In genomic region chr1:146278346-146278745, GRCh38 we compare ENCODE assay signal across 8 cellular contexts. TPM values are rescaled to one million over a fixed set of nuclear protein-coding genes. Genes with fewer than 3 reads are reported as not detected.
DNase-seq lines count a peak whose midpoint lies in the region; ATAC-seq and TF ChIP-seq lines count a peak whose summit lies in the region.
"Not testable (repeated sequence)": the region's sequence is repeated elsewhere in the genome, so short reads cannot be mapped to it uniquely, and the experiment has no call there.

No MANE protein-coding gene starts in this region.

- dilution Hi-C loops in IMR-90 (cut with HindIII; ENCODE audit: low sequenced_read_pairs, unreplicated experiment): not testable (repeated sequence)

- CTCF ChIA-PET in IMR-90 (lab: Yijun Ruan, JAX): not testable (repeated sequence)

- H2BK120ac ChIP-seq in IMR-90 (ENCODE audit: low read depth, low read length): not testable (repeated sequence)

- TF ChIP-seq POLR2A in IMR-90 (IDR thresholded peaks at IDR 0.05; ENCODE audit: low read depth, low read length): not testable (repeated sequence)

- not testable (repeated sequence) for H2AK5ac ChIP-seq in IMR-90 (ENCODE audit: low read depth, low read length)

- not testable (repeated sequence) for H2BK15ac ChIP-seq in IMR-90 (ENCODE audit: low read depth, low read length)

- BruUV-seq in IMR-90 (replicated peaks; lab: Mats Ljungman, UMichigan): not testable (repeated sequence)

- not testable (repeated sequence) for H3K23ac ChIP-seq in IMR-90 (ENCODE audit: low read depth, low read length)

- H3K4me2 ChIP-seq in IMR-90 (ENCODE audit: low read depth, low read length): not testable (repeated sequence)

- POLR2A ChIA-PET in IMR-90 (lab: Charles Lee; ENCODE audit: unreplicated experiment): not testable (repeated sequence)

- not testable (repeated sequence) for H3K4me3 ChIP-seq in IMR-90 (ENCODE audit: insufficient read depth, low read depth, low read length)

- not testable (repeated sequence) for H3K27me3 ChIP-seq in IMR-90 (ENCODE audit: control insufficient read depth, insufficient read depth, low read length)

- not testable (repeated sequence) for H4K20me1 ChIP-seq in IMR-90 (ENCODE audit: insufficient read depth, low read length)

- H4K5ac ChIP-seq in IMR-90 (ENCODE audit: low read depth, low read length): not testable (repeated sequence)

- H3K36me3 ChIP-seq in IMR-90 (ENCODE audit: control insufficient read depth, insufficient read depth, low read length): not testable (repeated sequence)

- H4K8ac ChIP-seq in IMR-90 (ENCODE audit: low read depth in 2 of 2, low read length in 2 of 2): not testable (repeated sequence)

- not testable (repeated sequence) for TF ChIP-seq CTCF in IMR-90 (conservative IDR thresholded peaks at IDR 0.05; ENCODE audit: low read depth, low read length)

- in situ Hi-C loops in IMR-90 (cut with MboI; ENCODE audit: low sequenced_read_pairs): not testable (repeated sequence)

- H3K4me1 Mint-ChIP-seq in stimulated activated memory B cell treated with anti-CD40 and anti-IgM and Interleukin-4, amounts not matched to agents 10 μg/mL and 1 μg/mL and 100 μg/mL, for 72 hours: not testable (repeated sequence)

- not testable (repeated sequence) for H3K4me1 ChIP-seq in IMR-90 (ENCODE audit: control insufficient read depth, insufficient read depth, low read length)

- not testable (repeated sequence) for H3K14ac ChIP-seq in IMR-90 (replicated peaks; ENCODE audit: low read depth, low read length)

- H2BK5ac ChIP-seq in IMR-90 (ENCODE audit: low read depth, low read length, poor library complexity, severe bottlenecking): not testable (repeated sequence)

- ATAC-seq in GM18511 (IDR thresholded peaks at IDR 0.05; ENCODE audit: unreplicated experiment) (peak; percentile 81), GM19372 (IDR thresholded peaks at IDR 0.05; ENCODE audit: low read depth, unreplicated experiment) (peak; percentile 83), GM21576 (IDR thresholded peaks at IDR 0.05; ENCODE audit: unreplicated experiment) (peak; percentile 65), HG02884 (IDR thresholded peaks at IDR 0.05; ENCODE audit: unreplicated experiment) (peak; percentile 73), HG03159 (IDR thresholded peaks at IDR 0.05; ENCODE audit: unreplicated experiment) (peak; percentile 68), IMR-90 (ENCODE audit: low read depth) (peak; percentile 73), left cardiac atrium (peak; percentile 63 to 72)
- ATAC-seq in stimulated activated memory B cell treated with anti-CD40 and anti-IgM and Interleukin-4, amounts not matched to agents 10 μg/mL and 1 μg/mL and 100 μg/mL, for 72 hours: peak; percentile 90

- TF ChIP-seq RAD21 in IMR-90 (IDR thresholded peaks at IDR 0.05; ENCODE audit: low read length): not testable (repeated sequence)

- not testable (repeated sequence) for H3K9me1 ChIP-seq in IMR-90 (ENCODE audit: insufficient read depth, low read length)

- H3K4me3 Mint-ChIP-seq in stimulated activated memory B cell treated with anti-CD40 and anti-IgM and Interleukin-4, amounts not matched to agents 10 μg/mL and 1 μg/mL and 100 μg/mL, for 72 hours: not testable (repeated sequence)

- not testable (repeated sequence) for H2AFZ ChIP-seq in IMR-90 (replicated peaks; ENCODE audit: low read length, poor library complexity)

- not testable (repeated sequence) for H3K9me3 ChIP-seq in IMR-90 (ENCODE audit: control insufficient read depth, insufficient read depth, low read length)

- H3K27ac ChIP-seq in IMR-90 (ENCODE audit: insufficient read depth, low read length): not testable (repeated sequence)

- not testable (repeated sequence) for H3K4ac ChIP-seq in IMR-90 (ENCODE audit: low read depth, low read length)

- H2BK20ac ChIP-seq in IMR-90 (ENCODE audit: low read depth, low read length): not testable (repeated sequence)

- not testable (repeated sequence) for H3K18ac ChIP-seq in IMR-90 (ENCODE audit: low read depth, low read length)

- not testable (repeated sequence) for H3K56ac ChIP-seq in IMR-90 (ENCODE audit: extremely low read depth, insufficient read depth, low read length)

- H3K9ac ChIP-seq in IMR-90 (ENCODE audit: low read depth, low read length): not testable (repeated sequence)

- intact Hi-C loops in IMR-90 (cut with micrococcal nuclease); left cardiac atrium (cut with DNase I): not testable (repeated sequence)

- DNase-seq in IMR-90, left cardiac atrium: not testable (repeated sequence)

- not testable (repeated sequence) for H3K27ac Mint-ChIP-seq in stimulated activated memory B cell treated with anti-CD40 and anti-IgM and Interleukin-4, amounts not matched to agents 10 μg/mL and 1 μg/mL and 100 μg/mL, for 72 hours

- no CpG with 5 or more reads among the region's 3 CpGs for WGBS in IMR-90 (ENCODE audit: extremely low coverage in 2 of 2, insufficient read length in 1 of 2), 2 experiments

- H3K27me3 Mint-ChIP-seq in stimulated activated memory B cell treated with anti-CD40 and anti-IgM and Interleukin-4, amounts not matched to agents 10 μg/mL and 1 μg/mL and 100 μg/mL, for 72 hours: not testable (repeated sequence)

- not testable (repeated sequence) for H4K91ac ChIP-seq in IMR-90 (ENCODE audit: insufficient read depth, low read depth, low read length)

- not testable (repeated sequence) for H2AK9ac ChIP-seq in IMR-90 (replicated peaks; ENCODE audit: low read depth, low read length, poor library complexity)

- not testable (repeated sequence) for H3K9me3 Mint-ChIP-seq in stimulated activated memory B cell treated with anti-CD40 and anti-IgM and Interleukin-4, amounts not matched to agents 10 μg/mL and 1 μg/mL and 100 μg/mL, for 72 hours

- H3K79me1 ChIP-seq in IMR-90 (ENCODE audit: low read depth in 1 of 2, low read length in 2 of 2): not testable (repeated sequence)

- not testable (repeated sequence) for H3K36me3 Mint-ChIP-seq in stimulated activated memory B cell treated with anti-CD40 and anti-IgM and Interleukin-4, amounts not matched to agents 10 μg/mL and 1 μg/mL and 100 μg/mL, for 72 hours

RNA-seq across cellular contexts. Expression of gene NOTCH2NLA, which starts 49.5 kb away (rescaled TPM):
- total RNA-seq in IMR-90 (2012; rRNA removed): 51.7 and 55.4 TPM in 2 replicates
- 23.6 and 24.8 TPM in 2 replicates for polyA plus RNA-seq in IMR-90 (2012; rRNA removed)
- polyA plus RNA-seq in IMR-90 (2012; cell fraction: cytosol; rRNA removed): 22.3 and 24.0 TPM in 2 replicates
- polyA plus RNA-seq in IMR-90 (2012; cell fraction: nucleus; rRNA removed; ENCODE audit: low replicate concordance): 11.7 and 12.8 TPM in 2 replicates
- 10 to 100 TPM; 13.6 to 18.4 TPM for total RNA-seq in left cardiac atrium
